Comparison of ENCODE assay signal across 19 cellular contexts in genomic region chr9:120416816-120417427, GRCh38.
A peak's percentile ranks its signal among the peaks of the same experiment; 100 is the strongest.
DNase-seq lines count a peak whose midpoint lies in the region; ATAC-seq and TF ChIP-seq lines count a peak whose summit lies in the region.
"Had no signal": no experiment of that assay in that cellular context is flagged by ENCODE, and none has a peak within 500 bp of the region (broad histone marks: within the 10 kb centered on the region; RNA-seq: fewer than 3 reads in every experiment).

No MANE protein-coding gene starts in this region.

- H3K4me1 Mint-ChIP-seq in HFFc6 (ENCODE audit: low read depth), result peaks cover 24% of the 10 kb centered on the region
- H3K4me1 Mint-ChIP-seq in central memory CD8-positive, alpha-beta T cell, result peaks cover 7% of the 10 kb centered on the region

- peak overlapping the region; percentile 20; the same call in 1 of the 2 replicates for H3K27ac Mint-ChIP-seq in HFFc6
- peak overlapping the region; percentile 1 for H3K27ac Mint-ChIP-seq in central memory CD8-positive, alpha-beta T cell (ENCODE audit: low read depth)
- H3K27ac Mint-ChIP-seq: CD8-positive, alpha-beta T cell had no signal

- H3K27me3 ChIP-seq in aorta (ENCODE audit: control insufficient read depth in 1 of 2, insufficient read depth in 2 of 2, low read length in 1 of 2) (no peaks in the 10 kb centered on the region), foreskin keratinocyte (no peaks in the 10 kb centered on the region)
- H3K27me3 ChIP-seq: SJSA1 had no signal

- H3K36me3 Mint-ChIP-seq in HFFc6 (ENCODE audit: low read depth), result peaks cover 21% of the 10 kb centered on the region
- peaks cover 18% of the 10 kb centered on the region for H3K36me3 Mint-ChIP-seq in central memory CD8-positive, alpha-beta T cell (ENCODE audit: insufficient read depth)

- H3K9me3 Mint-ChIP-seq in HFFc6, result no peaks in the 10 kb centered on the region
- H3K9me3 Mint-ChIP-seq in central memory CD8-positive, alpha-beta T cell, result no peaks in the 10 kb centered on the region
- H3K9me3 Mint-ChIP-seq: CD8-positive, alpha-beta T cell had no signal

- no peak for ATAC-seq in central memory CD8-positive, alpha-beta T cell (replicated peaks; ENCODE audit: extremely low read depth, poor library complexity, severe bottlenecking)
- peak; percentile 38 for ATAC-seq in aorta (ENCODE audit: low FRiP score)
- ATAC-seq in foreskin keratinocyte, result no peak
- no peak for ATAC-seq in GM18498 (IDR thresholded peaks at IDR 0.05; ENCODE audit: unreplicated experiment)
- ATAC-seq: CD8-positive, alpha-beta T cell; Right ventricle myocardium inferior had no signal

- H3K4me1 ChIP-seq in aorta (ENCODE audit: control insufficient read depth in 1 of 2, insufficient read depth in 2 of 2, low read length in 2 of 2) (no peaks in the 10 kb centered on the region), foreskin keratinocyte (no peaks in the 10 kb centered on the region)
- H3K4me1 ChIP-seq: SJSA1 had no signal

- 79 to 81% methylated on average over 19 of the region's 19 CpGs for WGBS in aorta, 2 donors

- DNase-seq in GM03348 (ENCODE audit: low spot score) (peak; percentile 44), HFFc6 (no peak), aorta (no peak), globus pallidus (ENCODE audit: low spot score) (no peak), foreskin keratinocyte (no peak)
- no peak for DNase-seq in central memory CD8-positive, alpha-beta T cell (ENCODE audit: low spot score in 2 of 2)
- DNase-seq: AML-193; C1 segment of cervical spinal cord; CD8-positive, alpha-beta T cell; DND-41; NCI-H1105; NCI-H1694; NCI-H2081 treated with DMSO at 0.1 percent for 48 hours; NCI-H2171 treated with DMSO at 0.1 percent for 48 hours; NCI-H446; NCI-H526 treated with DMSO at 0.1 percent for 48 hours had no signal

- intact Hi-C loops in aorta (cut with DNase I), result no loop called here

- no peaks in the 10 kb centered on the region; the same call in none of the 2 replicates for H3K27me3 Mint-ChIP-seq in HFFc6 (ENCODE audit: insufficient read depth)
- no peaks in the 10 kb centered on the region for H3K27me3 Mint-ChIP-seq in central memory CD8-positive, alpha-beta T cell

- no peaks in the 10 kb centered on the region for H3K9me3 ChIP-seq in aorta (ENCODE audit: control insufficient read depth, low read length)
- H3K9me3 ChIP-seq: SJSA1 had no signal

- H3K4me3 Mint-ChIP-seq in HFFc6, result no peak overlapping the region
- H3K4me3 Mint-ChIP-seq in central memory CD8-positive, alpha-beta T cell, result no peak overlapping the region
- H3K4me3 Mint-ChIP-seq: CD8-positive, alpha-beta T cell had no signal

- H3K27ac ChIP-seq in aorta (ENCODE audit: low read depth in 1 of 2, low read length in 2 of 2) (no peak overlapping the region), foreskin keratinocyte (no peak overlapping the region)
- H3K27ac ChIP-seq: SJSA1 had no signal

- TF ChIP-seq CTCF in HFFc6 (IDR thresholded peaks at IDR 0.05) (no peak), foreskin keratinocyte (conservative IDR thresholded peaks at IDR 0.05) (no peak)

- H3K4me3 ChIP-seq in aorta (ENCODE audit: low read length in 2 of 2), result no peak overlapping the region
- H3K4me3 ChIP-seq: SJSA1 had no signal

- peaks cover 4 to 9% of the 10 kb centered on the region in 2 donors for H3K36me3 ChIP-seq in aorta (ENCODE audit: control insufficient read depth in 1 of 2, insufficient read depth in 2 of 2, low read length in 1 of 2)
